Comparison of ENCODE assay signal across 32 cellular contexts in genomic region chr15:66725468-66725785, GRCh38. TPM values are rescaled to one million over a fixed set of nuclear protein-coding genes. Genes with fewer than 3 reads are reported as not detected.
DNase-seq lines count a peak whose midpoint lies in the region; ATAC-seq and TF ChIP-seq lines count a peak whose summit lies in the region.
"Had no signal": no experiment of that assay in that cellular context is flagged by ENCODE, and none has a peak within 500 bp of the region (broad histone marks: within the 10 kb centered on the region; RNA-seq: fewer than 3 reads in every experiment).

No MANE protein-coding gene starts in this region.

- H3K27ac Mint-ChIP-seq in brain: peak overlapping the region in 3 of 5 experiments; percentile 24 to 60 (median 34)
- H3K27ac Mint-ChIP-seq: activated CD8-positive, alpha-beta memory T cell treated with anti-CD3 and anti-CD28 coated beads, Interleukin-2, amount 10 ng/mL, durations not matched to agents 7 days and 5 days; activated naive CD4-positive, alpha-beta T cell treated with anti-CD3 and anti-CD28 coated beads for 36 hours; effector memory CD8-positive, alpha-beta T cell; natural killer cell; stimulated activated memory B cell treated with anti-CD40 and anti-IgM and Interleukin-4, amounts not matched to agents 10 μg/mL and 1 μg/mL and 100 μg/mL, for 72 hours had no signal

- H3K27ac ChIP-seq in mesodermal cell (ENCODE audit: low read depth, low read length, severe bottlenecking) (peak overlapping the region; percentile 74), thoracic aorta (peak overlapping the region; percentile 38 to 57)
- H3K27ac ChIP-seq: C4-2B, pancreas, testis, WERI-Rb-1 had no signal

- peaks cover 9% of the 10 kb centered on the region for H3K27me3 Mint-ChIP-seq in brain

- DNase-seq in NCI-H524 (lab: John Stamatoyannopoulos, UW): peak; percentile 70 to 86
- DNase-seq in thoracic aorta (ENCODE audit: low spot score): no peak
- no peak for DNase-seq in foreskin fibroblast
- DNase-seq in HPDE6-E6E7 (ENCODE audit: extremely low spot score): no peak
- no peak for DNase-seq in NCI-H1694 treated with DMSO at 0.1 percent for 48 hours (lab: John Stamatoyannopoulos, UW)
- DNase-seq in NOMO-1 (lab: John Stamatoyannopoulos, UW; ENCODE audit: unreplicated experiment in 2 of 2): no peak
- DNase-seq: activated CD4-positive, alpha-beta T cell treated with anti-CD3 and anti-CD28 coated beads, Interleukin-2, amount 50 U/mL, for 1 hour; activated CD8-positive, alpha-beta memory T cell treated with anti-CD3 and anti-CD28 coated beads, Interleukin-2, amount 10 ng/mL, durations not matched to agents 7 days and 5 days; activated naive CD4-positive, alpha-beta T cell treated with anti-CD3 and anti-CD28 coated beads for 36 hours; Caco-2; cortex of kidney; DMS79 treated with DMSO at 0.1 percent for 48 hours; effector memory CD8-positive, alpha-beta T cell; foreskin melanocyte; mesendoderm; natural killer cell; NCI-H1105 treated with DMSO at 0.1 percent for 48 hours; NCI-H2029 treated with DMSO at 0.1 percent for 48 hours; NCI-H345; NCI-H82; stimulated activated CD4-positive, alpha-beta T cell treated with anti-CD3 and anti-CD28 coated beads, Interleukin-12 subunit alpha, Interleukin-12 subunit beta, amount 100 ng/mL, for 4 hours; stimulated activated CD4-positive, alpha-beta T cell treated with anti-CD3 and anti-CD28 coated beads, Interleukin-4, amount 100 ng/mL, for 4 hours; testis; WERI-Rb-1 had no signal

- H3K4me3 ChIP-seq in mesodermal cell (ENCODE audit: extremely low read depth, insufficient read depth, low read length, poor library complexity, severe bottlenecking): no peak overlapping the region
- no peak overlapping the region for H3K4me3 ChIP-seq in thoracic aorta
- H3K4me3 ChIP-seq in foreskin fibroblast (ENCODE audit: low read depth in 1 of 2, low read length in 2 of 2): no peak overlapping the region
- H3K4me3 ChIP-seq: HAP-1, K562, pancreas, testis had no signal

- no peaks in the 10 kb centered on the region for H3K9me3 Mint-ChIP-seq in brain
- H3K9me3 Mint-ChIP-seq: activated naive CD4-positive, alpha-beta T cell treated with anti-CD3 and anti-CD28 coated beads for 36 hours; effector memory CD8-positive, alpha-beta T cell; natural killer cell; stimulated activated memory B cell treated with anti-CD40 and anti-IgM and Interleukin-4, amounts not matched to agents 10 μg/mL and 1 μg/mL and 100 μg/mL, for 72 hours had no signal

- H3K36me3 ChIP-seq in mesodermal cell (ENCODE audit: control insufficient read depth, insufficient read depth, low read length) (peaks cover 95% of the 10 kb centered on the region), thoracic aorta (peaks cover 4% of the 10 kb centered on the region)
- H3K36me3 ChIP-seq: pancreas had no signal

- ATAC-seq in thoracic aorta (ENCODE audit: insufficient number of reproducible peaks, low FRiP score, low read depth): no peak
- ATAC-seq: activated CD8-positive, alpha-beta memory T cell treated with anti-CD3 and anti-CD28 coated beads, Interleukin-2, amount 10 ng/mL, durations not matched to agents 7 days and 5 days; effector memory CD8-positive, alpha-beta T cell; K562; natural killer cell; pancreas; stimulated activated memory B cell treated with anti-CD40 and anti-IgM and Interleukin-4, amounts not matched to agents 10 μg/mL and 1 μg/mL and 100 μg/mL, for 72 hours had no signal

- no peaks in the 10 kb centered on the region for H3K27me3 ChIP-seq in thoracic aorta (replicated peaks; ENCODE audit: insufficient read depth)
- H3K27me3 ChIP-seq: pancreas, testis had no signal

- peaks cover 37% of the 10 kb centered on the region for H3K4me1 ChIP-seq in mesodermal cell (ENCODE audit: control insufficient read depth, insufficient read depth, low read length, poor library complexity, severe bottlenecking)
- H3K4me1 ChIP-seq in thoracic aorta (ENCODE audit: control insufficient read depth in 1 of 2, low read depth in 2 of 2): peaks cover 40 to 98% of the 10 kb centered on the region in 2 donors
- H3K4me1 ChIP-seq: pancreas, testis had no signal

- H3K36me3 Mint-ChIP-seq in brain: no peaks in the 10 kb centered on the region
- H3K36me3 Mint-ChIP-seq: activated CD8-positive, alpha-beta memory T cell treated with anti-CD3 and anti-CD28 coated beads, Interleukin-2, amount 10 ng/mL, durations not matched to agents 7 days and 5 days; natural killer cell; stimulated activated memory B cell treated with anti-CD40 and anti-IgM and Interleukin-4, amounts not matched to agents 10 μg/mL and 1 μg/mL and 100 μg/mL, for 72 hours had no signal

- H3K4me3 Mint-ChIP-seq in brain: no peak overlapping the region
- H3K4me3 Mint-ChIP-seq: activated CD8-positive, alpha-beta memory T cell treated with anti-CD3 and anti-CD28 coated beads, Interleukin-2, amount 10 ng/mL, durations not matched to agents 7 days and 5 days; activated naive CD4-positive, alpha-beta T cell treated with anti-CD3 and anti-CD28 coated beads for 36 hours; effector memory CD8-positive, alpha-beta T cell; natural killer cell; stimulated activated memory B cell treated with anti-CD40 and anti-IgM and Interleukin-4, amounts not matched to agents 10 μg/mL and 1 μg/mL and 100 μg/mL, for 72 hours had no signal

- peaks cover 54% of the 10 kb centered on the region for H3K4me1 Mint-ChIP-seq in brain
- H3K4me1 Mint-ChIP-seq: natural killer cell; stimulated activated memory B cell treated with anti-CD40 and anti-IgM and Interleukin-4, amounts not matched to agents 10 μg/mL and 1 μg/mL and 100 μg/mL, for 72 hours had no signal

- TF ChIP-seq CTCF in brain (conservative IDR thresholded peaks at IDR 0.05) (no peak), thoracic aorta (IDR thresholded peaks at IDR 0.05) (no peak), foreskin fibroblast (IDR thresholded peaks at IDR 0.05; ENCODE audit: low read depth, low read length) (no peak)

- H3K9me3 ChIP-seq in mesodermal cell (ENCODE audit: control insufficient read depth, low read length): no peaks in the 10 kb centered on the region
- H3K9me3 ChIP-seq in thoracic aorta: no peaks in the 10 kb centered on the region
- H3K9me3 ChIP-seq: Caco-2, HAP-1, pancreas, testis had no signal

RNA-seq across cellular contexts. Expression of gene SMAD6, which starts 23.4 kb away (rescaled TPM):
- polyA plus RNA-seq in brain (ENCODE audit: insufficient read depth, low read depth, low replicate concordance): 2.3 TPM
- polyA plus RNA-seq in mesodermal cell (2013, experiment 1 of 2): 111 TPM
- 96.8 TPM for polyA plus RNA-seq in mesodermal cell (2013, experiment 2 of 2)
- total RNA-seq in thoracic aorta: 100 to 1,000 TPM in 1 of 2 donors, 10 to 100 TPM in 1; 73.3 to 113 TPM
- total RNA-seq: MCF 10A had no signal

Comparison
In these comparisons a context has a peak if more than half of its experiments do, and no peak if none do; other contexts are left out.
1. DNase-seq: peak in NCI-H524 (2 of 2); none in thoracic aorta (single experiment), foreskin fibroblast (0 of 2), HPDE6-E6E7 (single experiment), NCI-H1694 treated with DMSO at 0.1 percent for 48 hours (single experiment) and NOMO-1 (0 of 2).